ENCODE assay signal across 9 cellular contexts in genomic region chr10:100744980-100745881, GRCh38. TPM values are rescaled to one million over a fixed set of nuclear protein-coding genes. Genes with fewer than 3 reads are reported as not detected.
DNase-seq lines count a peak whose midpoint lies in the region; ATAC-seq lines count a peak whose summit lies in the region.
"Had no signal": no experiment of that assay in that cellular context is flagged by ENCODE, and none has a peak within 500 bp of the region (broad histone marks: within the 10 kb centered on the region; RNA-seq: fewer than 3 reads in every experiment).

Gene PAX2, plus strand, starts transcription at chr10:100745582. Its CDS starts 679 bp downstream, at chr10:100746261.

- H3K4me3 Mint-ChIP-seq in stimulated activated naive CD8-positive, alpha-beta T cell treated with anti-CD3 and anti-CD28 coated beads, Interleukin-15, Interleukin-2, amounts not matched to agents 100 ng/mL and 50 ng/mL, for 24 hours: peak within 1 kb of the TSS; percentile 56
- peak within 1 kb of the TSS; percentile 9 for H3K4me3 Mint-ChIP-seq in activated CD4-positive, alpha-beta memory T cell treated with anti-CD3 and anti-CD28 coated beads, Interleukin-2, amount 10 ng/mL, durations not matched to agents 7 days and 5 days

- no peak for DNase-seq in stimulated activated naive CD8-positive, alpha-beta T cell treated with anti-CD3 and anti-CD28 coated beads, Interleukin-15, Interleukin-2, amounts not matched to agents 100 U/mL and 50 U/mL, for 24 hours
- DNase-seq in activated CD4-positive, alpha-beta memory T cell treated with anti-CD3 and anti-CD28 coated beads, Interleukin-2, amount 10 ng/mL, durations not matched to agents 7 days and 5 days: no peak
- peak; percentile 99 for DNase-seq in left kidney (ENCODE audit: low read depth, low spot score)
- no peak for DNase-seq in hippocampal formation (lab: John Stamatoyannopoulos, UW)
- no peak for DNase-seq in central memory CD4-positive, alpha-beta T cell
- no peak for DNase-seq in GM03348 (ENCODE audit: low spot score)

- POLR2A ChIA-PET in activated CD4-positive, alpha-beta memory T cell treated with anti-CD3 and anti-CD28 coated beads, Interleukin-2, amount 10 ng/mL, durations not matched to agents 7 days and 5 days (lab: Charles Lee): no interaction called here

- H3K27me3 Mint-ChIP-seq in stimulated activated naive CD8-positive, alpha-beta T cell treated with anti-CD3 and anti-CD28 coated beads, Interleukin-15, Interleukin-2, amounts not matched to agents 100 ng/mL and 50 ng/mL, for 24 hours: peaks cover 81% of the 10 kb centered on the region
- H3K27me3 Mint-ChIP-seq in activated CD4-positive, alpha-beta memory T cell treated with anti-CD3 and anti-CD28 coated beads, Interleukin-2, amount 10 ng/mL, durations not matched to agents 7 days and 5 days: peaks cover 85% of the 10 kb centered on the region

- H3K36me3 Mint-ChIP-seq in stimulated activated naive CD8-positive, alpha-beta T cell treated with anti-CD3 and anti-CD28 coated beads, Interleukin-15, Interleukin-2, amounts not matched to agents 100 ng/mL and 50 ng/mL, for 24 hours (ENCODE audit: low read depth): no peaks in the 10 kb centered on the region
- peaks cover 6% of the 10 kb centered on the region for H3K36me3 Mint-ChIP-seq in activated CD4-positive, alpha-beta memory T cell treated with anti-CD3 and anti-CD28 coated beads, Interleukin-2, amount 10 ng/mL, durations not matched to agents 7 days and 5 days (ENCODE audit: low read depth)

- peaks cover 39% of the 10 kb centered on the region for H3K4me1 Mint-ChIP-seq in stimulated activated naive CD8-positive, alpha-beta T cell treated with anti-CD3 and anti-CD28 coated beads, Interleukin-15, Interleukin-2, amounts not matched to agents 100 ng/mL and 50 ng/mL, for 24 hours (ENCODE audit: low read depth)
- H3K4me1 Mint-ChIP-seq in activated CD4-positive, alpha-beta memory T cell treated with anti-CD3 and anti-CD28 coated beads, Interleukin-2, amount 10 ng/mL, durations not matched to agents 7 days and 5 days: peaks cover 26% of the 10 kb centered on the region

- CTCF ChIA-PET in activated CD4-positive, alpha-beta memory T cell treated with anti-CD3 and anti-CD28 coated beads, Interleukin-2, amount 10 ng/mL, durations not matched to agents 7 days and 5 days (lab: Charles Lee): interaction anchor here (1.0 to 2.1 kb wide), 4 partner anchors 17 to 126 kb away, joined by 4 to 11 read pairs (median 6); no protein-coding TSS in a partner anchor

- no peak for ATAC-seq in stimulated activated naive CD8-positive, alpha-beta T cell treated with anti-CD3 and anti-CD28 coated beads, Interleukin-15, Interleukin-2, amounts not matched to agents 100 U/mL and 50 U/mL, for 24 hours
- ATAC-seq in GM21423 (IDR thresholded peaks at IDR 0.05; ENCODE audit: unreplicated experiment): no peak

- no peaks in the 10 kb centered on the region for H3K9me3 Mint-ChIP-seq in stimulated activated naive CD8-positive, alpha-beta T cell treated with anti-CD3 and anti-CD28 coated beads, Interleukin-15, Interleukin-2, amounts not matched to agents 100 ng/mL and 50 ng/mL, for 24 hours
- no peaks in the 10 kb centered on the region for H3K9me3 Mint-ChIP-seq in activated CD4-positive, alpha-beta memory T cell treated with anti-CD3 and anti-CD28 coated beads, Interleukin-2, amount 10 ng/mL, durations not matched to agents 7 days and 5 days

- no peak within 1 kb of the TSS for H3K27ac Mint-ChIP-seq in stimulated activated naive CD8-positive, alpha-beta T cell treated with anti-CD3 and anti-CD28 coated beads, Interleukin-15, Interleukin-2, amounts not matched to agents 100 ng/mL and 50 ng/mL, for 24 hours
- H3K27ac Mint-ChIP-seq in activated CD4-positive, alpha-beta memory T cell treated with anti-CD3 and anti-CD28 coated beads, Interleukin-2, amount 10 ng/mL, durations not matched to agents 7 days and 5 days: peak within 1 kb of the TSS; percentile 13

RNA-seq across cellular contexts. Expression of gene PAX2, which starts in this region (rescaled TPM):
- total RNA-seq in activated CD4-positive, alpha-beta memory T cell treated with anti-CD3 and anti-CD28 coated beads, Interleukin-2, amount 10 ng/mL, durations not matched to agents 7 days and 5 days: not detected
- total RNA-seq: GM12878 had no signal
